ENCODE assay signal across 21 cellular contexts in genomic region chr21:42633858-42634257, GRCh38.
"Had no signal": no experiment of that assay in that cellular context is flagged by ENCODE, and none has a peak within 500 bp of the region (broad histone marks: within the 10 kb centered on the region; RNA-seq: fewer than 3 reads in every experiment).

No MANE protein-coding gene starts in this region.

- FAIRE-seq: pancreas had no signal

- H3K36me3 ChIP-seq: heart right ventricle, left lung, pancreas, uterus had no signal

- H3K9me3 ChIP-seq: heart right ventricle, left lung, pancreas, psoas muscle, testis, uterus had no signal

- DNase-seq: activated CD4-positive, alpha-beta T cell treated with anti-CD3 and anti-CD28 coated beads for 36 hours; activated CD4-positive, CD25-positive, alpha-beta regulatory T cell; activated naive CD4-positive, alpha-beta T cell treated with Interleukin-2 at 50 U/mL for 16 hours; activated naive CD8-positive, alpha-beta T cell treated with anti-CD3 and anti-CD28 coated beads, Interleukin-2, amount 50 U/mL, for 24 hours; activated T-cell treated with anti-CD3 and anti-CD28 coated beads for 4 hours; activated T-cell treated with anti-CD3 and anti-CD28 coated beads, Interleukin-2, amount 50 U/mL, for 72 hours; amygdala; central memory CD4-positive, alpha-beta T cell; foreskin fibroblast; heart right ventricle; kidney glomerular epithelial cell; naive B cell; nucleus accumbens; stimulated activated CD4-positive, alpha-beta T cell treated with anti-CD3 and anti-CD28 coated beads, Interleukin-2, amount 100 ng/mL, for 48 hours; stimulated activated naive CD4-positive, alpha-beta T cell treated with Interleukin-2 at 50 U/mL for 16 hours; testis; trophoblast cell; uterus had no signal

- H3K4me1 ChIP-seq: heart right ventricle, pancreas, psoas muscle, testis had no signal

- H3K4me3 ChIP-seq: heart right ventricle, left lung, pancreas, psoas muscle, testis, uterus had no signal

- H3K27ac ChIP-seq: heart right ventricle, left lung, pancreas, psoas muscle, testis, uterus had no signal

- H3K27me3 ChIP-seq: pancreas, testis, uterus had no signal
